Comparison of ENCODE assay signal across 1 cellular context in genomic region chr14:20679907-20680306, GRCh38.
TF ChIP-seq lines count a peak whose summit lies in the region.

No MANE protein-coding gene starts in this region.

TF ChIP-seq in IMR-90, 13 proteins besides CTCF, POLR2A, EP300 and RAD21:
- TF ChIP-seq ELK1 (IDR thresholded peaks at IDR 0.05; ENCODE audit: borderline replicate concordance, low read depth, low read length) (no peak), BHLHE40 (IDR thresholded peaks at IDR 0.05; ENCODE audit: low read depth, low read length) (no peak), USF2 (IDR thresholded peaks at IDR 0.05; ENCODE audit: low read depth, low read length) (peak; percentile 85), CEBPB (IDR thresholded peaks at IDR 0.05; ENCODE audit: low read depth, low read length) (no peak), CHD1 (IDR thresholded peaks at IDR 0.05; ENCODE audit: low read depth, low read length) (no peak), FOS (IDR thresholded peaks at IDR 0.05; ENCODE audit: low read depth, low read length) (no peak)
